1 cellular context compared by ENCODE assay signal in the genomic region with DNA sequence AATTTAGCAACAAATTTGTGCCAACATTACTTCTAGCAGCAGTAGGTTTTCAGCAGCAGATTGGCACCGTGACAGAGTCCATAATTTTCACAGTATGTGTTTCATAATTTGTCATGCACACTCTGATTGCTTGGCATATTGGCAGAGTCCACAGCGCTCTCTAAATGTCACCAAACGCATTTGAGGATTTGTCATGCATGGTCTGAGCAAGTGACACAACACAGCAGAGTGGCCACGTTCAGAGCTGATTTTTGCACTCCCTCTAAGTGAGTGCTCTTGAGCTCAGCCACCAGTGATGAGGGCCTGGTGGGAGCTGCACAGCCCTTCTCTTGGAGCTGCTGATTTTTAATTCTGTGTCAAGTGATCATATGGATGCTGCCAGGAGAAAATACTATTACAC.
TF ChIP-seq lines count a peak whose summit lies in the region.

No MANE protein-coding gene starts in this region.

TF ChIP-seq in GM23338, 12 proteins besides CTCF, POLR2A, EP300 and RAD21 (continued from another document):
- TF ChIP-seq, protein P1, sequence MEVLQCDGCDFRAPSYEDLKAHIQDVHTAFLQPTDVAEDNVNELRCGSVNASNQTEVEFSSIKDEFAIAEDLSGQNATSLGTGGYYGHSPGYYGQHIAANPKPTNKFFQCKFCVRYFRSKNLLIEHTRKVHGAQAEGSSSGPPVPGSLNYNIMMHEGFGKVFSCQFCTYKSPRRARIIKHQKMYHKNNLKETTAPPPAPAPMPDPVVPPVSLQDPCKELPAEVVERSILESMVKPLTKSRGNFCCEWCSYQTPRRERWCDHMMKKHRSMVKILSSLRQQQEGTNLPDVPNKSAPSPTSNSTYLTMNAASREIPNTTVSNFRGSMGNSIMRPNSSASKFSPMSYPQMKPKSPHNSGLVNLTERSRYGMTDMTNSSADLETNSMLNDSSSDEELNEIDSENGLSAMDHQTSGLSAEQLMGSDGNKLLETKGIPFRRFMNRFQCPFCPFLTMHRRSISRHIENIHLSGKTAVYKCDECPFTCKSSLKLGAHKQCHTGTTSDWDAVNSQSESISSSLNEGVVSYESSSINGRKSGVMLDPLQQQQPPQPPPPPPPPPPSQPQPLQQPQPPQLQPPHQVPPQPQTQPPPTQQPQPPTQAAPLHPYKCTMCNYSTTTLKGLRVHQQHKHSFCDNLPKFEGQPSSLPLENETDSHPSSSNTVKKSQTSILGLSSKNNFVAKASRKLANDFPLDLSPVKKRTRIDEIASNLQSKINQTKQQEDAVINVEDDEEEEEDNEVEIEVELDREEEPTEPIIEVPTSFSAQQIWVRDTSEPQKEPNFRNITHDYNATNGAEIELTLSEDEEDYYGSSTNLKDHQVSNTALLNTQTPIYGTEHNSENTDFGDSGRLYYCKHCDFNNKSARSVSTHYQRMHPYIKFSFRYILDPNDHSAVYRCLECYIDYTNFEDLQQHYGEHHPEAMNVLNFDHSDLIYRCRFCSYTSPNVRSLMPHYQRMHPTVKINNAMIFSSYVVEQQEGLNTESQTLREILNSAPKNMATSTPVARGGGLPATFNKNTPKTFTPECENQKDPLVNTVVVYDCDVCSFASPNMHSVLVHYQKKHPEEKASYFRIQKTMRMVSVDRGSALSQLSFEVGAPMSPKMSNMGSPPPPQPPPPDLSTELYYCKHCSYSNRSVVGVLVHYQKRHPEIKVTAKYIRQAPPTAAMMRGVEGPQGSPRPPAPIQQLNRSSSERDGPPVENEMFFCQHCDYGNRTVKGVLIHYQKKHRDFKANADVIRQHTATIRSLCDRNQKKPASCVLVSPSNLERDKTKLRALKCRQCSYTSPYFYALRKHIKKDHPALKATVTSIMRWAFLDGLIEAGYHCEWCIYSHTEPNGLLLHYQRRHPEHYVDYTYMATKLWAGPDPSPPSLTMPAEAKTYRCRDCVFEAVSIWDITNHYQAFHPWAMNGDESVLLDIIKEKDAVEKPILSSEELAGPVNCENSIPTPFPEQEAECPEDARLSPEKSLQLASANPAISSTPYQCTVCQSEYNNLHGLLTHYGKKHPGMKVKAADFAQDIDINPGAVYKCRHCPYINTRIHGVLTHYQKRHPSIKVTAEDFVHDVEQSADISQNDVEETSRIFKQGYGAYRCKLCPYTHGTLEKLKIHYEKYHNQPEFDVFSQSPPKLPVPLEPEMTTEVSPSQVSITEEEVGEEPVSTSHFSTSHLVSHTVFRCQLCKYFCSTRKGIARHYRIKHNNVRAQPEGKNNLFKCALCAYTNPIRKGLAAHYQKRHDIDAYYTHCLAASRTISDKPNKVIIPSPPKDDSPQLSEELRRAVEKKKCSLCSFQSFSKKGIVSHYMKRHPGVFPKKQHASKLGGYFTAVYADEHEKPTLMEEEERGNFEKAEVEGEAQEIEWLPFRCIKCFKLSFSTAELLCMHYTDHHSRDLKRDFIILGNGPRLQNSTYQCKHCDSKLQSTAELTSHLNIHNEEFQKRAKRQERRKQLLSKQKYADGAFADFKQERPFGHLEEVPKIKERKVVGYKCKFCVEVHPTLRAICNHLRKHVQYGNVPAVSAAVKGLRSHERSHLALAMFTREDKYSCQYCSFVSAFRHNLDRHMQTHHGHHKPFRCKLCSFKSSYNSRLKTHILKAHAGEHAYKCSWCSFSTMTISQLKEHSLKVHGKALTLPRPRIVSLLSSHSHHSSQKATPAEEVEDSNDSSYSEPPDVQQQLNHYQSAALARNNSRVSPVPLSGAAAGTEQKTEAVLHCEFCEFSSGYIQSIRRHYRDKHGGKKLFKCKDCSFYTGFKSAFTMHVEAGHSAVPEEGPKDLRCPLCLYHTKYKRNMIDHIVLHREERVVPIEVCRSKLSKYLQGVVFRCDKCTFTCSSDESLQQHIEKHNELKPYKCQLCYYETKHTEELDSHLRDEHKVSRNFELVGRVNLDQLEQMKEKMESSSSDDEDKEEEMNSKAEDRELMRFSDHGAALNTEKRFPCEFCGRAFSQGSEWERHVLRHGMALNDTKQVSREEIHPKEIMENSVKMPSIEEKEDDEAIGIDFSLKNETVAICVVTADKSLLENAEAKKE (CRISPR knock-in tag; IDR thresholded peaks at IDR 0.05): no peak
